9 cellular contexts compared by ENCODE assay signal in genomic region chr2:174688079-174688478, GRCh38.
DNase-seq lines count a peak whose midpoint lies in the region; ATAC-seq and TF ChIP-seq lines count a peak whose summit lies in the region.
"Had no signal": no experiment of that assay in that cellular context is flagged by ENCODE, and none has a peak within 500 bp of the region (broad histone marks: within the 10 kb centered on the region; RNA-seq: fewer than 3 reads in every experiment).

No MANE protein-coding gene starts in this region.

- 28 to 40% (median 38%) methylated on average over 2 of the region's 2 CpGs for whole genome bisulfite sequencing in stomach, 5 donors

- no peak for TF ChIP-seq POLR2A in stomach (IDR thresholded peaks at IDR 0.05)

- DNase-seq in DND-41 (no peak), HS-5 (ENCODE audit: low read depth) (peak; percentile 14), left lung (no peak), stomach (no peak)
- DNase-seq in activated CD8-positive, alpha-beta T cell treated with anti-CD3 and anti-CD28 coated beads for 36 hours: no peak
- DNase-seq in activated effector memory CD4-positive, alpha-beta T cell treated with Interleukin-2 at 50 U/mL for 16 hours: no peak

- no peak overlapping the region for H3K27ac Mint-ChIP-seq in activated CD8-positive, alpha-beta T cell treated with anti-CD3 and anti-CD28 coated beads for 36 hours

- H3K4me1 ChIP-seq in DND-41 (ENCODE audit: insufficient read depth, low read length) (peaks cover 7% of the 10 kb centered on the region), left lung (peaks cover 0 to 4% of the 10 kb centered on the region in 2 donors), stomach (peaks cover 3 to 7% (median 5%) of the 10 kb centered on the region in 4 donors)
- H3K4me1 ChIP-seq: SJCRH30 had no signal

- H3K36me3 Mint-ChIP-seq in activated CD8-positive, alpha-beta T cell treated with anti-CD3 and anti-CD28 coated beads for 36 hours (ENCODE audit: low read depth): peaks cover 3% of the 10 kb centered on the region

- intact Hi-C loops in activated CD8-positive, alpha-beta T cell treated with anti-CD3 and anti-CD28 coated beads for 36 hours (cut with micrococcal nuclease): loop anchor here (2.0 to 5.0 kb wide), 3 partner anchors 81 to 226 kb away; no protein-coding TSS in a partner anchor
- intact Hi-C loops in left lung (cut with DNase I): loop anchor here in 1 of 2 donors (5.0 to 10.0 kb wide), 2 partner anchors 83 to 226 kb away; no protein-coding TSS in a partner anchor
- intact Hi-C loops in stomach (cut with DNase I; ENCODE audit: low total_unique reads): no loop called here

- H3K9me3 ChIP-seq in DND-41 (ENCODE audit: insufficient read depth, low read length, severe bottlenecking): peaks cover 7% of the 10 kb centered on the region
- no peaks in the 10 kb centered on the region for H3K9me3 ChIP-seq in left lung
- H3K9me3 ChIP-seq in stomach: no peaks in the 10 kb centered on the region
- H3K9me3 ChIP-seq: SJCRH30 had no signal

- no peak overlapping the region for H3K4me3 Mint-ChIP-seq in activated CD8-positive, alpha-beta T cell treated with anti-CD3 and anti-CD28 coated beads for 36 hours

- H3K4me1 Mint-ChIP-seq in activated CD8-positive, alpha-beta T cell treated with anti-CD3 and anti-CD28 coated beads for 36 hours (ENCODE audit: low read depth): peaks cover 42% of the 10 kb centered on the region

- TF ChIP-seq EP300 in stomach (IDR thresholded peaks at IDR 0.05): no peak

- POLR2A ChIA-PET in activated CD8-positive, alpha-beta T cell treated with anti-CD3 and anti-CD28 coated beads for 36 hours (lab: Charles Lee): interaction anchor here (0.6 to 3.1 kb wide), 6 partner anchors 8 to 115 kb away, joined by 3 to 11 read pairs (median 4); no protein-coding TSS in a partner anchor

- no peak overlapping the region for H2AFZ ChIP-seq in DND-41 (ENCODE audit: low read depth, low read length)

- H3K27me3 Mint-ChIP-seq in activated CD8-positive, alpha-beta T cell treated with anti-CD3 and anti-CD28 coated beads for 36 hours: peaks cover 1% of the 10 kb centered on the region

- H3K27ac ChIP-seq in DND-41 (ENCODE audit: low read length): no peak overlapping the region
- H3K27ac ChIP-seq in left lung: no peak overlapping the region
- no peak overlapping the region for H3K27ac ChIP-seq in stomach
- H3K27ac ChIP-seq: SJCRH30 had no signal

- no peak overlapping the region for H3K9ac ChIP-seq in DND-41 (ENCODE audit: low read depth, low read length)

- no peaks in the 10 kb centered on the region for H3K9me3 Mint-ChIP-seq in activated CD8-positive, alpha-beta T cell treated with anti-CD3 and anti-CD28 coated beads for 36 hours

- no peak overlapping the region for H3K4me2 ChIP-seq in DND-41 (ENCODE audit: insufficient read depth, low read length)

- ATAC-seq in DND-41 (ENCODE audit: insufficient read depth, low read depth) (peak; percentile 60), left lung (peak; percentile 59), HG03139 (IDR thresholded peaks at IDR 0.05; ENCODE audit: unreplicated experiment) (no peak), GM18498 (IDR thresholded peaks at IDR 0.05; ENCODE audit: unreplicated experiment) (no peak)
- ATAC-seq in activated CD8-positive, alpha-beta T cell treated with anti-CD3 and anti-CD28 coated beads for 36 hours: peak; percentile 69

- H3K79me2 ChIP-seq in DND-41 (ENCODE audit: insufficient read depth, low read length): no peaks in the 10 kb centered on the region

- H3K27me3 ChIP-seq in DND-41 (ENCODE audit: insufficient read depth, low read length, poor library complexity): no peaks in the 10 kb centered on the region
- no peaks in the 10 kb centered on the region for H3K27me3 ChIP-seq in left lung
- H3K27me3 ChIP-seq in stomach: peaks cover 0 to 6% (median 0%) of the 10 kb centered on the region in 3 donors
- H3K27me3 ChIP-seq: SJCRH30 had no signal

- TF ChIP-seq CTCF in DND-41 (IDR thresholded peaks at IDR 0.05; ENCODE audit: borderline replicate concordance, extremely low read depth, low read length, poor library complexity, severe bottlenecking) (peak; percentile 64), left lung (IDR thresholded peaks at IDR 0.05) (peak; percentile 18 to 31), stomach (IDR thresholded peaks at IDR 0.05) (peak in 3 of 7 experiments; percentile 27 to 39 (median 34))
- peak; percentile 73 for TF ChIP-seq CTCF in activated CD8-positive, alpha-beta T cell treated with anti-CD3 and anti-CD28 coated beads for 36 hours (IDR thresholded peaks at IDR 0.05)

- H3K4me3 ChIP-seq in DND-41 (ENCODE audit: low read depth in 1 of 2, low read length in 2 of 2): no peak overlapping the region
- H3K4me3 ChIP-seq in left lung: no peak overlapping the region
- no peak overlapping the region for H3K4me3 ChIP-seq in stomach
- H3K4me3 ChIP-seq: SJCRH30 had no signal

- CTCF ChIA-PET in activated CD8-positive, alpha-beta T cell treated with anti-CD3 and anti-CD28 coated beads for 36 hours (lab: Charles Lee): interaction anchor here (0.6 to 7.1 kb wide), 45 partner anchors 9 to 460 kb away, joined by 3 to 147 read pairs (median 5); partner anchors contain the start of gene WIPF1

- H3K36me3 ChIP-seq in DND-41 (ENCODE audit: insufficient read depth, low read length): no peaks in the 10 kb centered on the region
- H3K36me3 ChIP-seq in left lung: no peaks in the 10 kb centered on the region
- H3K36me3 ChIP-seq in stomach: no peaks in the 10 kb centered on the region
- H3K36me3 ChIP-seq: SJCRH30 had no signal

- H4K20me1 ChIP-seq in DND-41 (ENCODE audit: insufficient read depth, low read length): no peaks in the 10 kb centered on the region

Comparison
In these comparisons a context has a peak if more than half of its experiments do, and no peak if none do; other contexts are left out.
1. ATAC-seq: peak in DND-41 (single experiment), activated CD8-positive, alpha-beta T cell treated with anti-CD3 and anti-CD28 coated beads for 36 hours (single experiment) and left lung (single experiment); none in HG03139 (single experiment) and GM18498 (single experiment).